Comparison of ENCODE assay signal across 8 cellular contexts in genomic region chr7:24573008-24573553, GRCh38. TPM values are rescaled to one million over a fixed set of nuclear protein-coding genes. Genes with fewer than 3 reads are reported as not detected.
DNase-seq lines count a peak whose midpoint lies in the region; ATAC-seq and TF ChIP-seq lines count a peak whose summit lies in the region.

TSS of gene PALS2 (plus strand) at chr7:24573452. CDS start at chr7:24623668, 50,216 bp downstream.

- H3K4me3 Mint-ChIP-seq in activated naive CD8-positive, alpha-beta T cell treated with anti-CD3 and anti-CD28 coated beads, Interleukin-2, amount 50 U/mL, for 24 hours, result peak within 1 kb of the TSS; percentile 99

- peak; percentile 56 for ATAC-seq in activated naive CD8-positive, alpha-beta T cell treated with anti-CD3 and anti-CD28 coated beads, Interleukin-2, amount 50 U/mL, for 24 hours
- ATAC-seq in heart left ventricle (peak; percentile 30 to 94 (median 88)), upper lobe of left lung (ENCODE audit: low FRiP score in 2 of 2) (peak; percentile 68 to 92)

- no peaks in the 10 kb centered on the region for H3K9me3 Mint-ChIP-seq in activated naive CD8-positive, alpha-beta T cell treated with anti-CD3 and anti-CD28 coated beads, Interleukin-2, amount 50 U/mL, for 24 hours

- intact Hi-C loops in heart left ventricle (cut with DNase I), result loop anchor here in 3 of 10 donors (10.0 kb wide), 1 partner anchor 92 kb away; no protein-coding TSS in a partner anchor
- intact Hi-C loops in posterior cingulate gyrus (cut with DNase I), result loop anchor here (10.0 kb wide), 1 partner anchor 522 kb away; no protein-coding TSS in a partner anchor

- H3K27me3 Mint-ChIP-seq in activated naive CD8-positive, alpha-beta T cell treated with anti-CD3 and anti-CD28 coated beads, Interleukin-2, amount 50 U/mL, for 24 hours, result peaks cover 28% of the 10 kb centered on the region

- H3K27me3 ChIP-seq in SU-DHL-6 (ENCODE audit: low read length) (no peaks in the 10 kb centered on the region), heart left ventricle (peaks cover 0 to 12% (median 0%) of the 10 kb centered on the region in 9 donors), upper lobe of left lung (no peaks in the 10 kb centered on the region)

- 0 out of 2 replicates have a peak, but pooled peaks cover 5% of the 10 kb centered on the region for H3K36me3 ChIP-seq in SU-DHL-6 (ENCODE audit: low read length)
- H3K36me3 ChIP-seq in heart left ventricle, result no peaks in the 10 kb centered on the region
- no peaks in the 10 kb centered on the region for H3K36me3 ChIP-seq in upper lobe of left lung

- peaks cover 22% of the 10 kb centered on the region for H3F3A ChIP-seq in SU-DHL-6 (ENCODE audit: insufficient read depth)

- H3K79me2 ChIP-seq in SU-DHL-6 (ENCODE audit: insufficient read depth, low read length), result peaks cover 43% of the 10 kb centered on the region

- H3K4me3 ChIP-seq in SU-DHL-6 (ENCODE audit: insufficient read depth, low read length, poor library complexity, severe bottlenecking) (peak within 1 kb of the TSS; percentile 76), heart left ventricle (peak within 1 kb of the TSS; percentile 58 to 90 (median 70)), upper lobe of left lung (peak within 1 kb of the TSS; percentile 63 to 83 (median 77))

- 0 to 1% (median 1%) methylated on average over 24 to 66 of the region's 69 CpGs for WGBS in heart left ventricle, 4 donors
- 1 to 3% methylated on average over 14 to 37 of the region's 69 CpGs for WGBS in upper lobe of left lung, 2 donors

- H3K27ac ChIP-seq in SU-DHL-6 (ENCODE audit: low read depth, low read length) (peak within 1 kb of the TSS; percentile 66), heart left ventricle (peak within 1 kb of the TSS in 8 of 12 donors; percentile 27 to 80 (median 62)), upper lobe of left lung (peak within 1 kb of the TSS in 3 of 4 donors; percentile 37 to 82 (median 72))

- H3K4me1 ChIP-seq in heart left ventricle, result peaks cover 0 to 20% (median 9%) of the 10 kb centered on the region in 12 donors
- H3K4me1 ChIP-seq in upper lobe of left lung, result peaks cover 5 to 20% (median 7%) of the 10 kb centered on the region in 4 donors

- TF ChIP-seq POLR2A in heart left ventricle (IDR thresholded peaks at IDR 0.05) (no peak), upper lobe of left lung (IDR thresholded peaks at IDR 0.05) (no peak)

- H4K20me1 ChIP-seq in SU-DHL-6 (ENCODE audit: low read depth, low read length), result peaks cover 31% of the 10 kb centered on the region

- H3K9ac ChIP-seq in SU-DHL-6 (ENCODE audit: low read length), result peak within 1 kb of the TSS; percentile 89

- TF ChIP-seq CTCF in SU-DHL-6 (IDR thresholded peaks at IDR 0.05; ENCODE audit: insufficient read depth, low read length, poor library complexity, severe bottlenecking) (no peak), heart left ventricle (IDR thresholded peaks at IDR 0.05) (no peak), upper lobe of left lung (IDR thresholded peaks at IDR 0.05) (no peak)

- no peaks in the 10 kb centered on the region for H3K9me2 ChIP-seq in SU-DHL-6 (replicated peaks; ENCODE audit: insufficient read depth, low read length)

- peak within 1 kb of the TSS; percentile 74 for H3K4me2 ChIP-seq in SU-DHL-6 (ENCODE audit: low read depth, low read length, poor library complexity, severe bottlenecking)

- TF ChIP-seq EP300 in upper lobe of left lung (IDR thresholded peaks at IDR 0.05), result no peak

- DNase-seq in GDM1 (lab: John Stamatoyannopoulos, UW), result peak; percentile 61
- DNase-seq in H4 (ENCODE audit: low spot score), result peak; percentile 88
- peak; percentile 87 for DNase-seq in LoVo (ENCODE audit: low spot score)
- peak; percentile 81 for DNase-seq in activated naive CD8-positive, alpha-beta T cell treated with anti-CD3 and anti-CD28 coated beads, Interleukin-2, amount 50 U/mL, for 24 hours
- peak; percentile 62 to 85 (median 65) for DNase-seq in heart left ventricle
- DNase-seq in posterior cingulate gyrus, result peak; percentile 48 to 95 (median 62)
- peak; percentile 64 to 96 for DNase-seq in upper lobe of left lung

- H3K27ac Mint-ChIP-seq in activated naive CD8-positive, alpha-beta T cell treated with anti-CD3 and anti-CD28 coated beads, Interleukin-2, amount 50 U/mL, for 24 hours, result peak within 1 kb of the TSS; percentile 86

- peaks cover 3% of the 10 kb centered on the region for H3K36me3 Mint-ChIP-seq in activated naive CD8-positive, alpha-beta T cell treated with anti-CD3 and anti-CD28 coated beads, Interleukin-2, amount 50 U/mL, for 24 hours (ENCODE audit: low read depth)

- peak within 1 kb of the TSS; percentile 93 for H2AFZ ChIP-seq in SU-DHL-6 (ENCODE audit: low read depth, low read length, severe bottlenecking)

- H3K9me3 ChIP-seq in SU-DHL-6 (ENCODE audit: insufficient read depth, low read length), result no peaks in the 10 kb centered on the region
- H3K9me3 ChIP-seq in heart left ventricle, result no peaks in the 10 kb centered on the region
- H3K9me3 ChIP-seq in upper lobe of left lung, result no peaks in the 10 kb centered on the region

- H3K4me1 Mint-ChIP-seq in activated naive CD8-positive, alpha-beta T cell treated with anti-CD3 and anti-CD28 coated beads, Interleukin-2, amount 50 U/mL, for 24 hours, result peaks cover 45% of the 10 kb centered on the region

RNA-seq across cellular contexts. Expression of gene PALS2, which starts in this region (rescaled TPM):
- 40.0 and 49.1 TPM in 2 replicates for total RNA-seq in H4 (2014; rRNA removed; shearing (Covaris generic))
- total RNA-seq in heart left ventricle, result 10 to 100 TPM in 1 of 9 donors, 1 to 10 TPM in 8; 1.7 to 12.8 (median 5.6) TPM
- polyA plus RNA-seq in heart left ventricle, result 1 to 10 TPM in 1 of 2 donors, under 1 TPM in 1; 0.46 to 3.0 TPM
- 10 to 100 TPM in 4 of 6 donors, 1 to 10 TPM in 2; 8.5 to 22.0 (median 11.1) TPM for total RNA-seq in upper lobe of left lung

Comparison
In these comparisons a context has a peak if more than half of its experiments do, and no peak if none do; other contexts are left out.
1. Peak in every context shown above with its lines: DNase-seq, ATAC-seq, H3K4me3 ChIP-seq and H3K27ac ChIP-seq.